20 cellular contexts compared by ENCODE assay signal in the genomic region with DNA sequence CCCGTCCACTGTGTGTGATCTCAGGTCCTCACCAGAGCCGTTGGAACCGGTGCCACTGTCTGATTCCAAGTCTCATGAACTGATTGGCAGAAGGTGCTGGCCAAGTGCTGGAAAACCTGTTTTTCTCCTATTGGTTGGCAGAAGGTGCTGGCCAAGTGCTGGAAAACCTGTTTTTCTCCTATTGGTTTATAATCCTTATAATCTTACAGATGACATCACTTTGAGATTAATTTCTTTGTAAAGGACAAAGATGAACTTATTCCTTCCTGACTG.
DNase-seq lines count a peak whose midpoint lies in the region; TF ChIP-seq lines count a peak whose summit lies in the region.
"Had no signal": no experiment of that assay in that cellular context is flagged by ENCODE, and none has a peak within 500 bp of the region (broad histone marks: within the 10 kb centered on the region; RNA-seq: fewer than 3 reads in every experiment).

No MANE protein-coding gene starts in this region.

- peaks cover 17% of the 10 kb centered on the region for H3K9me3 ChIP-seq in mesenchymal stem cell (ENCODE audit: control insufficient read depth, low read length)
- H3K9me3 ChIP-seq in prostate gland = no peaks in the 10 kb centered on the region
- H3K9me3 ChIP-seq: SJCRH30 had no signal

- H3K4me1 ChIP-seq in mesenchymal stem cell (ENCODE audit: control insufficient read depth, insufficient read depth, low read depth, low read length) (no peaks in the 10 kb centered on the region), prostate gland (replicated peaks) (no peaks in the 10 kb centered on the region)
- H3K4me1 ChIP-seq: SJCRH30 had no signal

- CTCF ChIA-PET in RWPE1 (lab: Yijun Ruan, JAX) = no interaction called here

- H2BK5ac ChIP-seq in mesenchymal stem cell (ENCODE audit: low read depth, low read length, poor library complexity, severe bottlenecking) = no peak overlapping the region

- H3K4me2 ChIP-seq in mesenchymal stem cell (ENCODE audit: low read length, poor library complexity, severe bottlenecking) = no peak overlapping the region

- no peak for TF ChIP-seq POLR2A in prostate gland (IDR thresholded peaks at IDR 0.05)

- TF ChIP-seq CTCF in C4-2B (conservative IDR thresholded peaks at IDR 0.05) (no peak), VCaP (conservative IDR thresholded peaks at IDR 0.05) (0 out of 2 replicates have a peak, but pooled peaks have one; percentile 8), prostate gland (IDR thresholded peaks at IDR 0.05) (no peak), RWPE1 (conservative IDR thresholded peaks at IDR 0.05; ENCODE audit: low read depth) (no peak)

- H3K36me3 ChIP-seq in mesenchymal stem cell (ENCODE audit: control insufficient read depth in 1 of 2, insufficient read depth in 2 of 2, low read depth in 1 of 2, low read length in 2 of 2) (no peaks in the 10 kb centered on the region), prostate gland (no peaks in the 10 kb centered on the region)
- H3K36me3 ChIP-seq: BLaER1, SJCRH30 had no signal

- POLR2A ChIA-PET in RWPE1 (lab: Yijun Ruan, JAX; ENCODE audit: low non-redundant PET) = no interaction called here

- no peak overlapping the region for H3K23ac ChIP-seq in mesenchymal stem cell (ENCODE audit: low read length in 2 of 2)

- no peak overlapping the region for H2BK120ac ChIP-seq in mesenchymal stem cell (ENCODE audit: low read depth, low read length)

- H4K8ac ChIP-seq in mesenchymal stem cell (ENCODE audit: low read length) = no peak overlapping the region

- H3K27me3 ChIP-seq in mesenchymal stem cell (ENCODE audit: control insufficient read depth in 1 of 2, insufficient read depth in 1 of 2, low read length in 2 of 2) (no peaks in the 10 kb centered on the region), prostate gland (replicated peaks; ENCODE audit: insufficient read depth) (no peaks in the 10 kb centered on the region)
- H3K27me3 ChIP-seq: BLaER1, SJCRH30 had no signal

- no peak overlapping the region for H3K18ac ChIP-seq in mesenchymal stem cell (ENCODE audit: low read depth in 1 of 2, low read length in 2 of 2)

- no peak overlapping the region for H2AFZ ChIP-seq in mesenchymal stem cell (ENCODE audit: low read depth, low read length)

- H3K79me1 ChIP-seq in mesenchymal stem cell (replicated peaks; ENCODE audit: low read length, poor library complexity, severe bottlenecking) = no peaks in the 10 kb centered on the region

- H3K9ac ChIP-seq in mesenchymal stem cell (ENCODE audit: low read length) = no peak overlapping the region
- H3K9ac ChIP-seq: BLaER1 had no signal

- DNase-seq in mesenchymal stem cell = no peak
- DNase-seq in prostate gland (ENCODE audit: low spot score) = peak; percentile 67
- DNase-seq in RWPE1 (ENCODE audit: low spot score) = no peak
- no peak for DNase-seq in NCI-H82 treated with DMSO at 0.1 percent for 48 hours (lab: John Stamatoyannopoulos, UW; ENCODE audit: unreplicated experiment)
- DNase-seq in putamen (ENCODE audit: low spot score) = no peak
- DNase-seq: CD4-positive, alpha-beta memory T cell; COR-L47; DMS53; HCEC 1CT; KBM-7; MM.1S; NCI-H1417; NCI-H1694; NCI-H2029 treated with DMSO at 0.1 percent for 48 hours; NCI-H2227 treated with DMSO at 0.1 percent for 48 hours; NCI-H526 treated with DMSO at 0.1 percent for 48 hours; SJCRH30 had no signal

- WGBS in mesenchymal stem cell = 95% methylated on average over 3 of the region's 3 CpGs
- WGBS in prostate gland = 25% methylated on average over 3 of the region's 3 CpGs

- H3K4me3 ChIP-seq in mesenchymal stem cell (ENCODE audit: insufficient read depth in 1 of 2, low read depth in 1 of 2, low read length in 2 of 2) = peak overlapping the region in 1 of 2 experiments; percentile 3
- H3K4me3 ChIP-seq in prostate gland = no peak overlapping the region
- H3K4me3 ChIP-seq: BLaER1, SJCRH30 had no signal

- no peak overlapping the region for H3K14ac ChIP-seq in mesenchymal stem cell (ENCODE audit: low read length in 2 of 2)

- H3K4ac ChIP-seq in mesenchymal stem cell (ENCODE audit: low read depth in 1 of 2, low read length in 2 of 2) = no peak overlapping the region

- peak overlapping the region; percentile 66 for H3K27ac ChIP-seq in C4-2B
- peak overlapping the region; percentile 59 for H3K27ac ChIP-seq in VCaP
- H3K27ac ChIP-seq in mesenchymal stem cell (ENCODE audit: low read length, poor library complexity, severe bottlenecking) = no peak overlapping the region
- peak overlapping the region; percentile 32 to 64 for H3K27ac ChIP-seq in prostate gland
- no peak overlapping the region for H3K27ac ChIP-seq in RWPE1
- H3K27ac ChIP-seq: BLaER1, SJCRH30 had no signal

- H4K91ac ChIP-seq in mesenchymal stem cell (ENCODE audit: low read length) = peak overlapping the region; percentile 30

- H2AK5ac ChIP-seq in mesenchymal stem cell (ENCODE audit: low read length, severe bottlenecking) = no peak overlapping the region

- H2BK15ac ChIP-seq in mesenchymal stem cell (ENCODE audit: low read depth, poor library complexity, severe bottlenecking) = no peak overlapping the region

- intact Hi-C loops in prostate gland (cut with DNase I) = no loop called here

- H2BK12ac ChIP-seq in mesenchymal stem cell (ENCODE audit: low read length in 2 of 2) = no peak overlapping the region

Comparison
In these comparisons a context has a peak if more than half of its experiments do, and no peak if none do; other contexts are left out.
1. H3K27ac ChIP-seq: peak in C4-2B (single experiment), VCaP (single experiment) and prostate gland (2 of 2); none in mesenchymal stem cell (single experiment) and RWPE1 (single experiment).